26 cellular contexts compared by ENCODE assay signal in genomic region chr9:211557-211956, GRCh38. TPM values are rescaled to one million over a fixed set of nuclear protein-coding genes. Genes with fewer than 3 reads are reported as not detected.
DNase-seq lines count a peak whose midpoint lies in the region; ATAC-seq and TF ChIP-seq lines count a peak whose summit lies in the region.
"Had no signal": no experiment of that assay in that cellular context is flagged by ENCODE, and none has a peak within 500 bp of the region (broad histone marks: within the 10 kb centered on the region; RNA-seq: fewer than 3 reads in every experiment).

No MANE protein-coding gene starts in this region.

- no peak overlapping the region for H3K4me3 Mint-ChIP-seq in stimulated activated naive CD8-positive, alpha-beta T cell treated with anti-CD3 and anti-CD28 coated beads, Interleukin-15, amount 100 ng/mL, for 72 hours
- H3K4me3 Mint-ChIP-seq: activated CD4-positive, alpha-beta memory T cell treated with anti-CD3 and anti-CD28 coated beads, Interleukin-2, amount 10 ng/mL, durations not matched to agents 7 days and 5 days; activated naive CD4-positive, alpha-beta T cell treated with anti-CD3 and anti-CD28 coated beads, Interleukin-2, amount 10 ng/mL, durations not matched to agents 7 days and 5 days; activated T-cell treated with anti-CD3 and anti-CD28 coated beads, Interleukin-2, amount 50 U/mL, for 24 hours; CD4-positive, alpha-beta T cell; H9; T-helper 2 cell treated with Interferon-gamma antibody and Interleukin-4, amounts not matched to agents 5 μg/mL and 100 μg/mL, for 36 hours; WTC11 had no signal

- H3K27ac ChIP-seq in body of pancreas (peak overlapping the region; percentile 42 to 85 (median 58)), left ventricle myocardium inferior (replicated peaks) (peak overlapping the region; percentile 75), gastrocnemius medialis (peak overlapping the region in 3 of 4 donors; percentile 19 to 52 (median 47))
- H3K27ac ChIP-seq: colonic mucosa, PC-9 had no signal

- H3K9me3 Mint-ChIP-seq in stimulated activated naive CD8-positive, alpha-beta T cell treated with anti-CD3 and anti-CD28 coated beads, Interleukin-15, amount 100 ng/mL, for 72 hours: no peaks in the 10 kb centered on the region
- H3K9me3 Mint-ChIP-seq: activated CD4-positive, alpha-beta memory T cell treated with anti-CD3 and anti-CD28 coated beads, Interleukin-2, amount 10 ng/mL, durations not matched to agents 7 days and 5 days; activated naive CD4-positive, alpha-beta T cell treated with anti-CD3 and anti-CD28 coated beads, Interleukin-2, amount 10 ng/mL, durations not matched to agents 7 days and 5 days; activated T-cell treated with anti-CD3 and anti-CD28 coated beads, Interleukin-2, amount 50 U/mL, for 24 hours; CD4-positive, alpha-beta T cell; H9; T-helper 2 cell treated with Interferon-gamma antibody and Interleukin-4, amounts not matched to agents 5 μg/mL and 100 μg/mL, for 36 hours; WTC11 had no signal

- H3K36me3 ChIP-seq in body of pancreas (replicated peaks in 1 of 2; ENCODE audit: insufficient read depth in 1 of 2, low read depth in 2 of 2): no peaks in the 10 kb centered on the region
- H3K36me3 ChIP-seq in left ventricle myocardium inferior: no peaks in the 10 kb centered on the region
- H3K36me3 ChIP-seq in gastrocnemius medialis: no peaks in the 10 kb centered on the region
- no peaks in the 10 kb centered on the region for H3K36me3 ChIP-seq in BE2C
- H3K36me3 ChIP-seq: colonic mucosa had no signal

- no peak for ATAC-seq in body of pancreas
- peak in 1 of 2 donors; percentile 51 for ATAC-seq in gastrocnemius medialis
- ATAC-seq in GM21717 (IDR thresholded peaks at IDR 0.05; ENCODE audit: unreplicated experiment): no peak
- ATAC-seq in stimulated activated naive CD8-positive, alpha-beta T cell treated with anti-CD3 and anti-CD28 coated beads, Interleukin-15, amount 100 ng/mL, for 72 hours: no peak
- ATAC-seq: mucosa of descending colon, WTC11 had no signal

- DNase-seq in CD1c-positive myeloid dendritic cell (ENCODE audit: extremely low spot score) (peak; percentile 61), body of pancreas (peak in 3 of 4 donors; percentile 53 to 81 (median 72)), left ventricle myocardium inferior (no peak), gastrocnemius medialis (no peak), BE2C (no peak), GM03348 (ENCODE audit: low spot score) (no peak)
- no peak for DNase-seq in stimulated activated naive CD8-positive, alpha-beta T cell treated with anti-CD3 and anti-CD28 coated beads, Interleukin-15, amount 100 ng/mL, for 72 hours
- DNase-seq: activated CD4-positive, alpha-beta memory T cell treated with anti-CD3 and anti-CD28 coated beads, Interleukin-2, amount 10 ng/mL, durations not matched to agents 7 days and 5 days; activated naive CD4-positive, alpha-beta T cell treated with anti-CD3 and anti-CD28 coated beads, Interleukin-2, amount 10 ng/mL, durations not matched to agents 7 days and 5 days; activated T-cell treated with anti-CD3 and anti-CD28 coated beads, Interleukin-2, amount 50 U/mL, for 24 hours; CD4-positive, alpha-beta T cell; colonic mucosa; DMS153; foreskin fibroblast; H9; kidney glomerular epithelial cell; mucosa of descending colon; NCI-H146; NCI-H748 treated with DMSO at 0.1 percent for 48 hours; PC-9; right cardiac atrium; stimulated activated naive CD4-positive, alpha-beta T cell had no signal

- H3K27me3 Mint-ChIP-seq in stimulated activated naive CD8-positive, alpha-beta T cell treated with anti-CD3 and anti-CD28 coated beads, Interleukin-15, amount 100 ng/mL, for 72 hours: peaks cover 5% of the 10 kb centered on the region
- H3K27me3 Mint-ChIP-seq: activated CD4-positive, alpha-beta memory T cell treated with anti-CD3 and anti-CD28 coated beads, Interleukin-2, amount 10 ng/mL, durations not matched to agents 7 days and 5 days had no signal

- peaks cover 32% of the 10 kb centered on the region for H3K4me1 ChIP-seq in body of pancreas
- H3K4me1 ChIP-seq in left ventricle myocardium inferior: peaks cover 29% of the 10 kb centered on the region
- peaks cover 0 to 4% of the 10 kb centered on the region in 2 donors for H3K4me1 ChIP-seq in gastrocnemius medialis
- H3K4me1 ChIP-seq in BE2C: no peaks in the 10 kb centered on the region
- H3K4me1 ChIP-seq: colonic mucosa had no signal

- no peaks in the 10 kb centered on the region for H3K27me3 ChIP-seq in body of pancreas
- peaks cover 46% of the 10 kb centered on the region for H3K27me3 ChIP-seq in left ventricle myocardium inferior (ENCODE audit: low read depth)
- peaks cover 0 to 9% (median 0%) of the 10 kb centered on the region in 3 donors for H3K27me3 ChIP-seq in gastrocnemius medialis
- H3K27me3 ChIP-seq in BE2C: peaks cover 49% of the 10 kb centered on the region
- H3K27me3 ChIP-seq: colonic mucosa had no signal

- peaks cover 4% of the 10 kb centered on the region for H3K4me1 Mint-ChIP-seq in stimulated activated naive CD8-positive, alpha-beta T cell treated with anti-CD3 and anti-CD28 coated beads, Interleukin-15, amount 100 ng/mL, for 72 hours

- in situ Hi-C loops in gastrocnemius medialis (cut with MboI; ENCODE audit: low sequenced_read_pairs in 4 of 4): no loop called here

- no peak overlapping the region for H3K27ac Mint-ChIP-seq in stimulated activated naive CD8-positive, alpha-beta T cell treated with anti-CD3 and anti-CD28 coated beads, Interleukin-15, amount 100 ng/mL, for 72 hours
- H3K27ac Mint-ChIP-seq: activated CD4-positive, alpha-beta memory T cell treated with anti-CD3 and anti-CD28 coated beads, Interleukin-2, amount 10 ng/mL, durations not matched to agents 7 days and 5 days; activated naive CD4-positive, alpha-beta T cell treated with anti-CD3 and anti-CD28 coated beads, Interleukin-2, amount 10 ng/mL, durations not matched to agents 7 days and 5 days; activated T-cell treated with anti-CD3 and anti-CD28 coated beads, Interleukin-2, amount 50 U/mL, for 24 hours; CD4-positive, alpha-beta T cell; H9; T-helper 2 cell treated with Interferon-gamma antibody and Interleukin-4, amounts not matched to agents 5 μg/mL and 100 μg/mL, for 36 hours; WTC11 had no signal

- H3K4me3 ChIP-seq in body of pancreas (no peak overlapping the region), left ventricle myocardium inferior (no peak overlapping the region), gastrocnemius medialis (no peak overlapping the region), BE2C (ENCODE audit: low read depth, low read length) (no peak overlapping the region)
- H3K4me3 ChIP-seq: colonic mucosa, mucosa of descending colon, PC-9 had no signal

- intact Hi-C loops in body of pancreas (cut with DNase I) (no loop called here), left ventricle myocardium inferior (cut with micrococcal nuclease) (no loop called here), gastrocnemius medialis (cut with DNase I; ENCODE audit: low total_unique reads) (no loop called here)

- TF ChIP-seq CTCF in body of pancreas (IDR thresholded peaks at IDR 0.05): no peak
- TF ChIP-seq CTCF in left ventricle myocardium inferior (IDR thresholded peaks at IDR 0.05; ENCODE audit: borderline replicate concordance): no peak
- TF ChIP-seq CTCF in gastrocnemius medialis (IDR thresholded peaks at IDR 0.05 in 4 of 5, conservative IDR thresholded peaks at IDR 0.05 in 1 of 5): no peak
- no peak for TF ChIP-seq CTCF in BE2C (IDR thresholded peaks at IDR 0.05; ENCODE audit: low read depth, low read length)

- WGBS in body of pancreas, 2 donors: 14 to 20% methylated on average over 5 of the region's 5 CpGs

- no peak for TF ChIP-seq POLR2A in body of pancreas (IDR thresholded peaks at IDR 0.05)
- no peak for TF ChIP-seq POLR2A in gastrocnemius medialis (IDR thresholded peaks at IDR 0.05)

- no peaks in the 10 kb centered on the region for H3K9me3 ChIP-seq in body of pancreas
- no peaks in the 10 kb centered on the region for H3K9me3 ChIP-seq in left ventricle myocardium inferior (replicated peaks)
- no peaks in the 10 kb centered on the region for H3K9me3 ChIP-seq in gastrocnemius medialis
- H3K9me3 ChIP-seq in BE2C: no peaks in the 10 kb centered on the region
- H3K9me3 ChIP-seq: colonic mucosa, mucosa of descending colon had no signal

RNA-seq across cellular contexts. Expression of gene DOCK8, which starts 3.1 kb away (rescaled TPM):
- total RNA-seq in body of pancreas (10 to 100 TPM in 1 of 2 donors, 1 to 10 TPM in 1; 5.9 to 10.9 TPM), left ventricle myocardium inferior (3.7 TPM), gastrocnemius medialis (1 to 10 TPM in 3 of 4 donors, under 1 TPM in 1; 0.80 to 2.8 (median 2.0) TPM)
- 0.54 TPM for polyA plus RNA-seq in BE2C (2012; ENCODE audit: insufficient read depth, insufficient read length, low read depth)
- polyA plus RNA-seq: AG04450 had no signal

RNA-seq across cellular contexts. Expression of gene ZNG1A, which starts 32.7 kb away (rescaled TPM):
- total RNA-seq in body of pancreas (10 to 100 TPM; 33.7 to 64.6 TPM), left ventricle myocardium inferior (14.1 TPM), gastrocnemius medialis (10 to 100 TPM in 3 of 4 donors, 1 to 10 TPM in 1; 8.6 to 28.2 (median 20.8) TPM)
- polyA plus RNA-seq in BE2C (2012; ENCODE audit: insufficient read depth, insufficient read length, low read depth): 41.2 TPM

Comparison
In these comparisons a context has a peak if more than half of its experiments do, and no peak if none do; other contexts are left out.
1. DNase-seq: peak in CD1c-positive myeloid dendritic cell (single experiment) and body of pancreas (3 of 4); none in left ventricle myocardium inferior (single experiment), gastrocnemius medialis (0 of 2), BE2C (single experiment), GM03348 (single experiment) and stimulated activated naive CD8-positive, alpha-beta T cell treated with anti-CD3 and anti-CD28 coated beads, Interleukin-15, amount 100 ng/mL, for 72 hours (0 of 2).
2. Peak in every context shown above with its lines, with median percentiles within 50 percentile points of each other: H3K27ac ChIP-seq.